In genomic region chr1:226064816-226065248, GRCh38 we compare ENCODE assay signal across 8 cellular contexts. TPM values are rescaled to one million over a fixed set of nuclear protein-coding genes. Genes with fewer than 3 reads are reported as not detected.
DNase-seq lines count a peak whose midpoint lies in the region; ATAC-seq and TF ChIP-seq lines count a peak whose summit lies in the region.

No MANE protein-coding gene starts in this region.

- DNase-seq in AG04449 (ENCODE audit: low read depth, low spot score) (no peak), GM04504 (ENCODE audit: low read depth) (peak; percentile 33), NCI-H1694 treated with DMSO at 0.1 percent for 48 hours (lab: John Stamatoyannopoulos, UW) (peak; percentile 66), WTC11 (ENCODE audit: low spot score) (no peak), endothelial cell (ENCODE audit: low spot score) (peak; percentile 26), naive B cell (peak; percentile 45), OCI-M2 (lab: John Stamatoyannopoulos, UW; ENCODE audit: unreplicated experiment) (no peak)

- peak; percentile 66 for TF ChIP-seq CTCF in AG04449 (IDR thresholded peaks at IDR 0.05; ENCODE audit: insufficient read depth, low read length, missing control alignments)
- TF ChIP-seq CTCF in WTC11 (IDR thresholded peaks at IDR 0.05) = no peak
- TF ChIP-seq CTCF in endothelial cell (IDR thresholded peaks at IDR 0.05; ENCODE audit: unreplicated experiment) = no peak

- ATAC-seq in WTC11 (no peak), naive B cell (ENCODE audit: low read depth in 2 of 2) (peak; percentile 9 to 12), esophagus mucosa (no peak)

- H3K27ac Mint-ChIP-seq in WTC11 (peak overlapping the region; percentile 87; the same call in 1 of the 2 replicates), endothelial cell (ENCODE audit: unreplicated experiment) (peak overlapping the region; percentile 20), naive B cell (peak overlapping the region; percentile 58 to 100 (median 90))

- POLR2A ChIA-PET in AG04449 (lab: Yijun Ruan, JAX) (interaction anchor here (0.7 to 0.8 kb wide), 3 partner anchors 19 to 66 kb away, joined by 3 to 6 read pairs (median 3); partner anchors contain the start of gene SDE2), WTC11 (lab: Charles Lee) (interaction anchor here (0.5 to 1.1 kb wide), 9 partner anchors 8 to 65 kb away, joined by 3 to 5 read pairs (median 3); partner anchors contain the start of gene SDE2)

- H3K4me1 Mint-ChIP-seq in WTC11 = peaks cover 50% of the 10 kb centered on the region
- H3K4me1 Mint-ChIP-seq in endothelial cell (ENCODE audit: unreplicated experiment) = peaks cover 39% of the 10 kb centered on the region
- H3K4me1 Mint-ChIP-seq in naive B cell = peaks cover 46 to 63% (median 60%) of the 10 kb centered on the region in 3 donors

- H3K9me3 Mint-ChIP-seq in WTC11 (no peaks in the 10 kb centered on the region), endothelial cell (ENCODE audit: unreplicated experiment) (no peaks in the 10 kb centered on the region), naive B cell (no peaks in the 10 kb centered on the region)

- H3K27me3 Mint-ChIP-seq in WTC11 (ENCODE audit: low read depth) = no peaks in the 10 kb centered on the region; the same call in 1 of the 2 replicates
- peaks cover 19% of the 10 kb centered on the region for H3K27me3 Mint-ChIP-seq in endothelial cell (ENCODE audit: unreplicated experiment)
- H3K27me3 Mint-ChIP-seq in naive B cell = no peaks in the 10 kb centered on the region

- H3K4me3 ChIP-seq in AG04449 (ENCODE audit: low read depth, low read length) = peak overlapping the region; percentile 80

- peaks cover 66% of the 10 kb centered on the region for H3K36me3 Mint-ChIP-seq in WTC11
- H3K36me3 Mint-ChIP-seq in endothelial cell (ENCODE audit: low read depth, unreplicated experiment) = peaks cover 36% of the 10 kb centered on the region
- peaks cover 16 to 26% of the 10 kb centered on the region in 2 donors for H3K36me3 Mint-ChIP-seq in naive B cell

- CTCF ChIA-PET in AG04449 (lab: Yijun Ruan, JAX) (interaction anchor here (0.7 to 7.2 kb wide), 42 partner anchors 9 to 620 kb away, joined by 3 to 151 read pairs (median 5); partner anchors contain the start of gene SDE2), WTC11 (lab: Charles Lee) (interaction anchor here (0.5 to 1.9 kb wide), 38 partner anchors 9 to 185 kb away, joined by 3 to 49 read pairs (median 6); partner anchors contain the start of genes LEFTY1, PYCR2, SDE2 and TMEM63A)

- peak overlapping the region; percentile 100 for H3K4me3 Mint-ChIP-seq in WTC11
- peak overlapping the region; percentile 87 for H3K4me3 Mint-ChIP-seq in endothelial cell (ENCODE audit: unreplicated experiment)
- H3K4me3 Mint-ChIP-seq in naive B cell = peak overlapping the region; percentile 82 to 100 (median 88)

TF ChIP-seq in WTC11, 78 proteins besides CTCF, POLR2A, EP300 and RAD21 (continues in another document):
- TF ChIP-seq CBFB (CRISPR knock-in tag; IDR thresholded peaks at IDR 0.05; ENCODE audit: low read depth) (no peak), MLX (CRISPR knock-in tag; IDR thresholded peaks at IDR 0.05) (no peak), E2F1 (CRISPR knock-in tag; IDR thresholded peaks at IDR 0.05) (no peak), ZSCAN18 (CRISPR knock-in tag; IDR thresholded peaks at IDR 0.05) (no peak), SMAD4 (CRISPR knock-in tag; IDR thresholded peaks at IDR 0.05) (no peak), ERG (CRISPR knock-in tag; IDR thresholded peaks at IDR 0.05) (no peak), ZNF121 (CRISPR knock-in tag; IDR thresholded peaks at IDR 0.05) (no peak), HMGXB4 (CRISPR knock-in tag; IDR thresholded peaks at IDR 0.05) (no peak), ZNF138 (CRISPR knock-in tag; conservative IDR thresholded peaks at IDR 0.05) (no peak), TCF7 (CRISPR knock-in tag; IDR thresholded peaks at IDR 0.05; ENCODE audit: low read depth) (no peak), ZNF416 (CRISPR knock-in tag; IDR thresholded peaks at IDR 0.05) (no peak), ZNF512 (CRISPR knock-in tag; IDR thresholded peaks at IDR 0.05; ENCODE audit: borderline replicate concordance) (no peak), ZNF219 (CRISPR knock-in tag; IDR thresholded peaks at IDR 0.05; ENCODE audit: borderline replicate concordance) (no peak), TEAD1 (CRISPR knock-in tag; IDR thresholded peaks at IDR 0.05) (no peak), GABPB1 (CRISPR knock-in tag; IDR thresholded peaks at IDR 0.05) (no peak), USF1 (CRISPR knock-in tag; IDR thresholded peaks at IDR 0.05) (no peak)

RNA-seq across cellular contexts. Expression of gene H3-3A, which starts 2.3 kb away (rescaled TPM):
- 894 to 987 TPM (median 963 TPM) in 3 replicates for total RNA-seq in WTC11 (2021)
- 606 TPM for total RNA-seq in endothelial cell (ENCODE audit: unreplicated experiment)
- polyA plus RNA-seq in naive B cell (ENCODE audit: low read depth in 6 of 6) = 1,000 to 10,000 TPM; 1,065 to 1,461 (median 1,242) TPM
- total RNA-seq in esophagus mucosa = 457 TPM

Comparison
In these comparisons a context has a peak if more than half of its experiments do, and no peak if none do; other contexts are left out.
1. DNase-seq: peak in GM04504 (single experiment), NCI-H1694 treated with DMSO at 0.1 percent for 48 hours (single experiment), endothelial cell (single experiment) and naive B cell (single experiment); none in AG04449 (single experiment), WTC11 (single experiment) and OCI-M2 (single experiment).
2. ATAC-seq: peak in naive B cell (2 of 2); none in WTC11 (single experiment) and esophagus mucosa (single experiment).
3. H3K27ac Mint-ChIP-seq: peak in every context shown above with its lines; median percentile 90 in naive B cell; 87 in WTC11; 20 in endothelial cell.
4. Peak in every context shown above with its lines, with median percentiles within 50 percentile points of each other: H3K4me3 Mint-ChIP-seq.